Comparison of ENCODE assay signal across 8 cellular contexts in genomic region chr17:5485270-5486205, GRCh38. TPM values are rescaled to one million over a fixed set of nuclear protein-coding genes. Genes with fewer than 3 reads are reported as not detected.
A peak's percentile ranks its signal among the peaks of the same experiment; 100 is the strongest.
DNase-seq lines count a peak whose midpoint lies in the region; ATAC-seq and TF ChIP-seq lines count a peak whose summit lies in the region.

DERL2 (minus strand) TSS chr17:5486178; CDS start chr17:5486161, 17 bp downstream.

- intact Hi-C loops in ovary (cut with DNase I): no loop called here

- H3K27ac Mint-ChIP-seq in glutamatergic neuron (ENCODE audit: unreplicated experiment): peak within 1 kb of the TSS; percentile 93

- TF ChIP-seq CTCF in glutamatergic neuron (IDR thresholded peaks at IDR 0.05; ENCODE audit: partially characterized antibody, unreplicated experiment) (no peak), ovary (IDR thresholded peaks at IDR 0.05) (no peak)

- peak; percentile 42 for TF ChIP-seq POLR2A in ovary (IDR thresholded peaks at IDR 0.05)

- peak within 1 kb of the TSS; percentile 96 for H3K4me3 Mint-ChIP-seq in activated T-cell treated with anti-CD3 and anti-CD28 coated beads, Interleukin-2, amount 50 U/mL, for 4 hours
- peak within 1 kb of the TSS; percentile 100 for H3K4me3 Mint-ChIP-seq in glutamatergic neuron (ENCODE audit: unreplicated experiment)

- peaks cover 42% of the 10 kb centered on the region for H3K36me3 Mint-ChIP-seq in activated T-cell treated with anti-CD3 and anti-CD28 coated beads, Interleukin-2, amount 50 U/mL, for 4 hours (ENCODE audit: insufficient read depth)
- H3K36me3 Mint-ChIP-seq in glutamatergic neuron (ENCODE audit: unreplicated experiment): no peaks in the 10 kb centered on the region

- no peak for TF ChIP-seq EP300 in ovary (IDR thresholded peaks at IDR 0.05)

- no peaks in the 10 kb centered on the region for H3K36me3 ChIP-seq in ovary

- H3K4me3 ChIP-seq in ovary: peak within 1 kb of the TSS; percentile 80

- no peaks in the 10 kb centered on the region for H3K27me3 Mint-ChIP-seq in activated T-cell treated with anti-CD3 and anti-CD28 coated beads, Interleukin-2, amount 50 U/mL, for 4 hours (ENCODE audit: low read depth)
- peaks cover 3% of the 10 kb centered on the region for H3K27me3 Mint-ChIP-seq in glutamatergic neuron (ENCODE audit: unreplicated experiment)

- H3K4me1 ChIP-seq in ovary (ENCODE audit: insufficient read depth): peaks cover 10% of the 10 kb centered on the region

- ATAC-seq in GM19452 (IDR thresholded peaks at IDR 0.05; ENCODE audit: unreplicated experiment) (peak; percentile 18), HG03571 (IDR thresholded peaks at IDR 0.05; ENCODE audit: unreplicated experiment) (peak; percentile 10)
- ATAC-seq in activated T-cell treated with anti-CD3 and anti-CD28 coated beads, Interleukin-2, amount 50 U/mL, for 4 hours: peak; percentile 11 to 13

- DNase-seq in Caki2 (ENCODE audit: low read depth) (no peak), glutamatergic neuron (no peak), ovary (no peak), NCI-H1105 (lab: John Stamatoyannopoulos, UW) (no peak)
- DNase-seq in activated T-cell treated with anti-CD3 and anti-CD28 coated beads, Interleukin-2, amount 50 U/mL, for 4 hours: no peak
- no peak for DNase-seq in stimulated activated naive CD4-positive, alpha-beta T cell (lab: John Stamatoyannopoulos, UW)

- H3K9me3 ChIP-seq in ovary: no peaks in the 10 kb centered on the region

- in situ Hi-C loops in Caki2 (cut with HindIII; ENCODE audit: low pct_unique_long_range_greater_than_20kb, low sequenced_read_pairs): no loop called here

- H3K4me1 Mint-ChIP-seq in activated T-cell treated with anti-CD3 and anti-CD28 coated beads, Interleukin-2, amount 50 U/mL, for 4 hours (ENCODE audit: low read depth): peaks cover 51% of the 10 kb centered on the region
- peaks cover 7% of the 10 kb centered on the region for H3K4me1 Mint-ChIP-seq in glutamatergic neuron (ENCODE audit: low read depth, unreplicated experiment)

- H3K9me3 Mint-ChIP-seq in activated T-cell treated with anti-CD3 and anti-CD28 coated beads, Interleukin-2, amount 50 U/mL, for 4 hours: no peaks in the 10 kb centered on the region
- peaks cover 6% of the 10 kb centered on the region for H3K9me3 Mint-ChIP-seq in glutamatergic neuron (ENCODE audit: unreplicated experiment)

- H3K27ac ChIP-seq in ovary: peak within 1 kb of the TSS; percentile 96 to 99

- H3K27me3 ChIP-seq in ovary: no peaks in the 10 kb centered on the region

- WGBS in ovary, 3 donors: 4 to 6% (median 5%) methylated on average over 27 to 29 of the region's 29 CpGs

RNA-seq across cellular contexts. Expression of gene DERL2, which starts in this region (rescaled TPM):
- total RNA-seq in Caki2 (2014; rRNA removed; shearing (Covaris generic); ENCODE audit: low replicate concordance): 16.3 and 48.6 TPM in 2 replicates
- 10 to 100 TPM; 77.3 to 90.3 (median 82.1) TPM for total RNA-seq in activated T-cell treated with anti-CD3 and anti-CD28 coated beads, Interleukin-2, amount 50 U/mL, for 4 hours
- 56.1 TPM for total RNA-seq in glutamatergic neuron (ENCODE audit: unreplicated experiment)
- total RNA-seq in ovary: 10 to 100 TPM; 15.1 to 68.6 (median 51.2) TPM
- polyA plus RNA-seq in ovary: 10 to 100 TPM; 35.4 to 57.3 TPM
